ENCODE assay signal across 8 cellular contexts in genomic region chr4:77126844-77127614, GRCh38. TPM values are rescaled to one million over a fixed set of nuclear protein-coding genes. Genes with fewer than 3 reads are reported as not detected.
A peak's percentile ranks its signal among the peaks of the same experiment; 100 is the strongest.
DNase-seq lines count a peak whose midpoint lies in the region; ATAC-seq and TF ChIP-seq lines count a peak whose summit lies in the region.

No MANE protein-coding gene starts in this region.

- peak overlapping the region; percentile 63 for H3K27ac Mint-ChIP-seq in CD8-positive, alpha-beta T cell
- H3K27ac Mint-ChIP-seq in endodermal cell: peak overlapping the region; percentile 2

- DNase-seq in CD8-positive, alpha-beta T cell: no peak
- DNase-seq in endodermal cell (no peak), NCI-H1092 (lab: John Stamatoyannopoulos, UW) (no peak), SK-N-SH (no peak), putamen (ENCODE audit: low spot score) (no peak), NCI-H345 (lab: John Stamatoyannopoulos, UW) (no peak)

- H3K9ac ChIP-seq in endodermal cell (ENCODE audit: extremely low read depth, low read length, poor library complexity, severe bottlenecking): no peak overlapping the region
- no peak overlapping the region for H3K9ac ChIP-seq in SK-N-SH

- WGBS in endodermal cell (ENCODE audit: insufficient coverage in 1 of 2, insufficient read length in 1 of 2), 2 experiments: 88 to 95% methylated on average over 1 to 4 of the region's 4 CpGs
- WGBS in SK-N-SH (ENCODE audit: low lambda C conversion rate): 67% methylated on average over 4 of the region's 4 CpGs

- no peaks in the 10 kb centered on the region for H3K9me3 Mint-ChIP-seq in CD8-positive, alpha-beta T cell
- H3K9me3 Mint-ChIP-seq in endodermal cell: peaks cover 19% of the 10 kb centered on the region

- H3K27ac ChIP-seq in CD8-positive, alpha-beta T cell (ENCODE audit: low read depth, low read length): no peak overlapping the region
- H3K27ac ChIP-seq in endodermal cell (ENCODE audit: low read depth, low read length): no peak overlapping the region
- no peak overlapping the region for H3K27ac ChIP-seq in SK-N-SH (ENCODE audit: low read depth in 2 of 2, low read length in 1 of 2)

- no peak for TF ChIP-seq CTCF in CD8-positive, alpha-beta T cell (IDR thresholded peaks at IDR 0.05)
- no peak for TF ChIP-seq CTCF in endodermal cell (conservative IDR thresholded peaks at IDR 0.05)
- no peak for TF ChIP-seq CTCF in SK-N-SH (IDR thresholded peaks at IDR 0.05)

- no peak overlapping the region for H3K4me3 Mint-ChIP-seq in CD8-positive, alpha-beta T cell
- H3K4me3 Mint-ChIP-seq in endodermal cell: no peak overlapping the region

- TF ChIP-seq EP300 in SK-N-SH (IDR thresholded peaks at IDR 0.05; ENCODE audit: borderline replicate concordance in 1 of 2, low read depth in 1 of 2, low read length in 1 of 2): no peak

- no peaks in the 10 kb centered on the region for H3K36me3 Mint-ChIP-seq in CD8-positive, alpha-beta T cell
- H3K36me3 Mint-ChIP-seq in endodermal cell (ENCODE audit: low read depth): no peaks in the 10 kb centered on the region

- no peaks in the 10 kb centered on the region for H3K36me3 ChIP-seq in CD8-positive, alpha-beta T cell (ENCODE audit: insufficient read depth, low read length)
- H3K36me3 ChIP-seq in endodermal cell (ENCODE audit: control insufficient read depth, insufficient read depth, low read length) (no peaks in the 10 kb centered on the region), SK-N-SH (replicated peaks in 1 of 2; ENCODE audit: control insufficient read depth in 1 of 2, insufficient read depth in 2 of 2, low read length in 1 of 2) (no peaks in the 10 kb centered on the region)

- H2AFZ ChIP-seq in SK-N-SH (ENCODE audit: low read depth): no peak overlapping the region

- no peak for TF ChIP-seq RAD21 in SK-N-SH (IDR thresholded peaks at IDR 0.05; ENCODE audit: low read length)

- no peaks in the 10 kb centered on the region for H3K27me3 ChIP-seq in CD8-positive, alpha-beta T cell (ENCODE audit: insufficient read depth, low read length)
- H3K27me3 ChIP-seq in endodermal cell (ENCODE audit: control insufficient read depth, insufficient read depth, low read length, poor library complexity, severe bottlenecking) (no peaks in the 10 kb centered on the region), SK-N-SH (ENCODE audit: insufficient read depth) (no peaks in the 10 kb centered on the region; the same call in 1 of the 2 replicates)

- H3K4me3 ChIP-seq in CD8-positive, alpha-beta T cell (ENCODE audit: low read depth, low read length): no peak overlapping the region
- H3K4me3 ChIP-seq in endodermal cell (ENCODE audit: low read length) (no peak overlapping the region), SK-N-SH (ENCODE audit: low read depth in 2 of 2, low read length in 1 of 2) (no peak overlapping the region)

- no peaks in the 10 kb centered on the region for H3K9me3 ChIP-seq in CD8-positive, alpha-beta T cell (ENCODE audit: low read length)
- H3K9me3 ChIP-seq in endodermal cell (ENCODE audit: control insufficient read depth, low read length) (peaks cover 6% of the 10 kb centered on the region), SK-N-SH (no peaks in the 10 kb centered on the region)

- H4K20me1 ChIP-seq in SK-N-SH (ENCODE audit: insufficient read depth): no peaks in the 10 kb centered on the region

- ATAC-seq in CD8-positive, alpha-beta T cell: no peak
- ATAC-seq in GM21447 (IDR thresholded peaks at IDR 0.05; ENCODE audit: unreplicated experiment): peak; percentile 77
- ATAC-seq in HG03521 (IDR thresholded peaks at IDR 0.05; ENCODE audit: unreplicated experiment): peak; percentile 81

- CTCF ChIA-PET in CD8-positive, alpha-beta T cell (lab: Charles Lee): interaction anchor here (1.4 to 2.2 kb wide), 5 partner anchors 17 to 82 kb away, joined by 3 to 10 read pairs (median 6); no protein-coding TSS in a partner anchor
- CTCF ChIA-PET in SK-N-SH (lab: Yijun Ruan, JAX): interaction anchor here (3.2 kb wide), 1 partner anchor 31 kb away, joined by 10 read pairs; no protein-coding TSS in a partner anchor

- no peak overlapping the region for H3K4me2 ChIP-seq in SK-N-SH

- H3K27me3 Mint-ChIP-seq in CD8-positive, alpha-beta T cell (ENCODE audit: low read depth): peaks cover 3% of the 10 kb centered on the region
- H3K27me3 Mint-ChIP-seq in endodermal cell (ENCODE audit: insufficient read depth): no peaks in the 10 kb centered on the region

- H3K4me1 ChIP-seq in CD8-positive, alpha-beta T cell (ENCODE audit: insufficient read depth, low read length): peaks cover 12% of the 10 kb centered on the region
- H3K4me1 ChIP-seq in endodermal cell (ENCODE audit: control insufficient read depth, insufficient read depth, low read length): peaks cover 35% of the 10 kb centered on the region
- peaks cover 0 to 2% of the 10 kb centered on the region in 2 experiments; a peak in 1 of 4 replicates for H3K4me1 ChIP-seq in SK-N-SH (ENCODE audit: control insufficient read depth in 1 of 2, insufficient read depth in 2 of 2, low read depth in 1 of 2, low read length in 1 of 2)

- no peaks in the 10 kb centered on the region for H3K9me2 ChIP-seq in SK-N-SH

- peaks cover 21% of the 10 kb centered on the region for H3K4me1 Mint-ChIP-seq in CD8-positive, alpha-beta T cell (ENCODE audit: low read depth)
- H3K4me1 Mint-ChIP-seq in endodermal cell: peaks cover 42% of the 10 kb centered on the region

- H3K79me2 ChIP-seq in SK-N-SH (ENCODE audit: insufficient read depth): no peaks in the 10 kb centered on the region

- POLR2A ChIA-PET in CD8-positive, alpha-beta T cell (lab: Charles Lee): interaction anchor here (1.2 kb wide), 1 partner anchor 19 kb away, joined by 4 read pairs; no protein-coding TSS in a partner anchor
- POLR2A ChIA-PET in SK-N-SH (lab: Yijun Ruan, JAX): no interaction called here

- intact Hi-C loops in CD8-positive, alpha-beta T cell (cut with DNase I, micrococcal nuclease): no loop called here

- H3F3A ChIP-seq in SK-N-SH (replicated peaks; ENCODE audit: insufficient read depth): no peaks in the 10 kb centered on the region

TF ChIP-seq in SK-N-SH, 30 proteins besides CTCF, POLR2A, EP300 and RAD21 (continues in another document):
- no peak for TF ChIP-seq JUND (IDR thresholded peaks at IDR 0.05)
- TF ChIP-seq ZBTB33 (IDR thresholded peaks at IDR 0.05; ENCODE audit: borderline replicate concordance, low read depth): no peak
- TF ChIP-seq FOXM1 (IDR thresholded peaks at IDR 0.05; ENCODE audit: low read depth): no peak
- TF ChIP-seq TEAD4 (IDR thresholded peaks at IDR 0.05; ENCODE audit: borderline replicate concordance, insufficient read depth): no peak
- no peak for TF ChIP-seq MAX (IDR thresholded peaks at IDR 0.05; ENCODE audit: low read depth)
- no peak for TF ChIP-seq TAF1 (IDR thresholded peaks at IDR 0.05; ENCODE audit: borderline replicate concordance, low read depth, low read length)
- TF ChIP-seq USF1 (IDR thresholded peaks at IDR 0.05; ENCODE audit: borderline replicate concordance, low read depth): no peak
- TF ChIP-seq IRF3 (IDR thresholded peaks at IDR 0.05; ENCODE audit: low read depth, low read length): no peak

RNA-seq across cellular contexts. Expression of gene CCNG2, which starts 30.0 kb away (rescaled TPM):
- 10 to 100 TPM; 30.9 to 32.0 TPM for total RNA-seq in CD8-positive, alpha-beta T cell
- 10 to 100 TPM; 39.7 to 41.5 TPM for total RNA-seq in endodermal cell
- polyA plus RNA-seq in endodermal cell (2013, experiment 1 of 2): 86.4 TPM
- 80.4 TPM for polyA plus RNA-seq in endodermal cell (2013, experiment 2 of 2)
- polyA plus RNA-seq in SK-N-SH (2012; rRNA removed): 8.7 and 8.9 TPM in 2 replicates
- 15.7 and 20.4 TPM in 2 replicates for polyA plus RNA-seq in SK-N-SH (2012; cell fraction: cytosol; rRNA removed)
- 9.2 and 10.0 TPM in 2 replicates for polyA plus RNA-seq in SK-N-SH (2012; cell fraction: nucleus; rRNA removed)

RNA-seq across cellular contexts. Expression of gene CCNI, which starts 51.2 kb away (rescaled TPM):
- total RNA-seq in CD8-positive, alpha-beta T cell: 100 to 1,000 TPM; 381 to 403 TPM
- 100 to 1,000 TPM; 283 to 302 TPM for total RNA-seq in endodermal cell
- 351 TPM for polyA plus RNA-seq in endodermal cell (2013, experiment 1 of 2)
- polyA plus RNA-seq in endodermal cell (2013, experiment 2 of 2): 330 TPM
- polyA plus RNA-seq in SK-N-SH (2012; rRNA removed): 56.8 and 61.8 TPM in 2 replicates
- 79.8 and 82.4 TPM in 2 replicates for polyA plus RNA-seq in SK-N-SH (2012; cell fraction: cytosol; rRNA removed)
- 15.0 and 31.1 TPM in 2 replicates for polyA plus RNA-seq in SK-N-SH (2012; cell fraction: nucleus; rRNA removed)
